ENCODE assay signal across 9 cellular contexts in the genomic region with DNA sequence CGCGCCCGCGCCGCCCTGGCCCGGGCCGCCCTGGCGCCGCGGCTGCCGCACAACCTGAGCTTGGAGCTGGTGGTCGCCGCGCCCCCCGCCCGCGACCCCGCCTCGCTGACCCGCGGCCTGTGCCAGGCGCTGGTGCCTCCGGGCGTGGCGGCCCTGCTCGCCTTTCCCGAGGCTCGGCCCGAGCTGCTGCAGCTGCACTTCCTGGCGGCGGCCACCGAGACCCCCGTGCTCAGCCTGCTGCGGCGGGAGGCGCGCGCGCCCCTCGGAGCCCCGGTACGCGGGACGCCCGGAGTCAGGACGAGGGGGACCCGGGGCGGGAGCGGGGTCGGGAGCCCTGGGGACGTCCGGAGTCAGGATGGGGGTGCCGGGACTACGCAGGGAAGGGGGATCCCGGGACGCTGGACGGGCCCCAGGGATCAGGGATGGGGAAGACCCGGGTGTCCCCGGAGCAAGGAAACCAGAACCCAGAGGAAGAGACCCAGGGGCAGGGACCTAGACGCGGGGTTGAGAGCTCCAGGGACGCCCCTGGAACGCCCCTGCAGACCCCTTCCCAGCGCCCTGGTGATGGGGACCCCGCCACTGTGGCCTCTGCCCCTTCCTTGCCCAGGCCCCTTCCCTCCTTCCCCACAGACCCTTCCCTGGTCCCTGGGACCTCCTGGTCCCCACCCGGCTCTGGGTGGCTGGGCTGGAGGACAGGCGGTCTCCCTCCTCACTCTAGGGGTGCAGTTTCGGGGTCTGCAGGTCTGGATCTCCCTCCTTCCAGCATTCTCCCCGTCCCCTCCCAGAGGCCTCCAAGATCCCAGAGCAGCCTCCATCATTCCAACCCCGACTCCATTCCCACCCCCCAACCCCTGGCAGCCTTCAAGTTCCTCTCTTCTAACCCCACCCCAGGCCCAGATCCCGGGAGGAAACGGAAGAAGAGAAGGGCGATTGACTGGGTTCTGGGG. TPM values are rescaled to one million over a fixed set of nuclear protein-coding genes. Genes with fewer than 3 reads are reported as not detected.
DNase-seq lines count a peak whose midpoint lies in the region; ATAC-seq and TF ChIP-seq lines count a peak whose summit lies in the region.
"Had no signal": no experiment of that assay in that cellular context is flagged by ENCODE, and none has a peak within 500 bp of the region (broad histone marks: within the 10 kb centered on the region; RNA-seq: fewer than 3 reads in every experiment).

No MANE protein-coding gene starts in this region.

- H2BK5ac ChIP-seq in H9 (ENCODE audit: insufficient read length, low read length): no peak overlapping the region

- no peak for ATAC-seq in CD4-positive, alpha-beta T cell (ENCODE audit: poor library complexity)
- ATAC-seq in GM19463 (IDR thresholded peaks at IDR 0.05; ENCODE audit: unreplicated experiment) (no peak), HG03280 (IDR thresholded peaks at IDR 0.05; ENCODE audit: unreplicated experiment) (no peak)

- no peak overlapping the region for H4K8ac ChIP-seq in H9 (replicated peaks; ENCODE audit: insufficient read length, low read depth, low read length)

- peaks cover 6% of the 10 kb centered on the region for H3K36me3 Mint-ChIP-seq in CD4-positive, alpha-beta T cell (ENCODE audit: low read depth)
- H3K36me3 Mint-ChIP-seq in H9 (ENCODE audit: insufficient read depth in 1 of 3, low read depth in 3 of 3) (peaks cover 0 to 3% (median 0%) of the 10 kb centered on the region in 3 experiments; a peak in 3 of 7 replicates), nephron progenitor cell (ENCODE audit: low read depth) (no peaks in the 10 kb centered on the region)

- H4K91ac ChIP-seq in H9 (ENCODE audit: insufficient read length, low read depth, low read length): no peak overlapping the region

- no peak overlapping the region for H2BK20ac ChIP-seq in H9 (ENCODE audit: low read depth, low read length, poor library complexity, severe bottlenecking)

- H3K4me2 ChIP-seq in H9 (ENCODE audit: insufficient read depth, insufficient read length, low read length): peak overlapping the region; percentile 42

- peaks cover 10% of the 10 kb centered on the region for H3K23me2 ChIP-seq in H9 (ENCODE audit: insufficient read length, low read depth, low read length, poor library complexity, severe bottlenecking)

- H2AFZ ChIP-seq in H9 (ENCODE audit: low read length): no peak overlapping the region

- H4K5ac ChIP-seq in H9 (ENCODE audit: insufficient read length, low read depth, low read length): no peak overlapping the region

- H3K4me1 Mint-ChIP-seq in CD4-positive, alpha-beta T cell (ENCODE audit: low read depth): peaks cover 13% of the 10 kb centered on the region
- H3K4me1 Mint-ChIP-seq in H9 (peaks cover 5 to 10% of the 10 kb centered on the region in 2 experiments), nephron progenitor cell (peaks cover 17% of the 10 kb centered on the region)

- POLR2A ChIA-PET in CD4-positive, alpha-beta T cell (lab: Charles Lee): interaction anchor here (0.6 to 1.0 kb wide), 4 partner anchors 19 to 193 kb away, joined by 3 to 4 read pairs (median 3); a partner anchor contains a TSS

- no CpG with 5 or more reads among the region's 73 CpGs for WGBS in H9 (ENCODE audit: extremely low coverage, insufficient read length, low lambda C conversion rate)

- H3K79me2 ChIP-seq in H9 (ENCODE audit: insufficient read depth, low read length): 0 out of 2 replicates have a peak, but pooled peaks cover 2% of the 10 kb centered on the region

- no peaks in the 10 kb centered on the region for H3K9me3 ChIP-seq in CD4-positive, alpha-beta T cell (ENCODE audit: control insufficient read depth, low read length)
- H3K9me3 ChIP-seq in H9 (ENCODE audit: control insufficient read depth, low read depth, low read length): no peaks in the 10 kb centered on the region

- no peak overlapping the region for H3T11ph ChIP-seq in H9 (ENCODE audit: low read length)

- H3K9ac ChIP-seq in H9 (ENCODE audit: extremely low read depth, insufficient read length, low read length): no peak overlapping the region

- no peaks in the 10 kb centered on the region for H3K4me1 ChIP-seq in H9 (ENCODE audit: insufficient read depth, low read length)

- CTCF ChIA-PET in CD4-positive, alpha-beta T cell (lab: Charles Lee): no interaction called here

- no peaks in the 10 kb centered on the region for H3K79me1 ChIP-seq in H9 (ENCODE audit: insufficient read depth, low read depth, low read length, poor library complexity, severe bottlenecking)

- H3K27ac Mint-ChIP-seq in CD4-positive, alpha-beta T cell: no peak overlapping the region
- H3K27ac Mint-ChIP-seq in H9 (no peak overlapping the region), nephron progenitor cell (no peak overlapping the region)

- no peak overlapping the region for H3K23ac ChIP-seq in H9 (ENCODE audit: insufficient read length, low read depth, low read length)

- no peak overlapping the region for H2AK5ac ChIP-seq in H9 (ENCODE audit: insufficient read length, low read length)

- peak overlapping the region; percentile 34 for H3K4me3 Mint-ChIP-seq in CD4-positive, alpha-beta T cell
- peak overlapping the region; percentile 45 to 78 for H3K4me3 Mint-ChIP-seq in H9
- H3K4me3 Mint-ChIP-seq in nephron progenitor cell: peak overlapping the region; percentile 68

- peaks cover 30% of the 10 kb centered on the region for H3K27me3 ChIP-seq in CD4-positive, alpha-beta T cell (ENCODE audit: control insufficient read depth, insufficient read depth, low read length)
- H3K27me3 ChIP-seq in H9 (ENCODE audit: insufficient read depth, low read length): peaks cover 10% of the 10 kb centered on the region

- H3K9me3 Mint-ChIP-seq in CD4-positive, alpha-beta T cell: no peaks in the 10 kb centered on the region
- H3K9me3 Mint-ChIP-seq in H9: no peaks in the 10 kb centered on the region; a peak in 1 of 5 replicates
- H3K9me3 Mint-ChIP-seq in nephron progenitor cell: no peaks in the 10 kb centered on the region

- intact Hi-C loops in CD4-positive, alpha-beta T cell (cut with DNase I, micrococcal nuclease): loop anchor here (1.0 kb wide), 5 partner anchors 19 to 231 kb away; no protein-coding TSS in a partner anchor

- H3K4ac ChIP-seq in H9 (ENCODE audit: low read depth, low read length): no peak overlapping the region

- no peak overlapping the region for H3K56ac ChIP-seq in H9 (ENCODE audit: insufficient read length, low read depth, low read length)

- H3K27ac ChIP-seq in CD4-positive, alpha-beta T cell (ENCODE audit: low read depth, low read length): no peak overlapping the region
- H3K27ac ChIP-seq in H9 (ENCODE audit: insufficient read length, low read depth, low read length): no peak overlapping the region
- H3K27ac ChIP-seq in coronary artery: no peak overlapping the region

- no peak for DNase-seq in CD4-positive, alpha-beta T cell
- DNase-seq in H9: no peak
- no peak for DNase-seq in coronary artery (ENCODE audit: low spot score)
- peak; percentile 61 for DNase-seq in nephron progenitor cell
- no peak for DNase-seq in NK-92 (lab: John Stamatoyannopoulos, UW; ENCODE audit: unreplicated experiment)
- DNase-seq: foreskin melanocyte, GOT3 had no signal

- no peak overlapping the region for H3K18ac ChIP-seq in H9 (ENCODE audit: insufficient read length, low read depth, low read length)

- peak overlapping the region; percentile 65 for H3K4me3 ChIP-seq in coronary artery

- no peak overlapping the region for H2BK12ac ChIP-seq in H9 (ENCODE audit: insufficient read length, low read depth, low read length)

- H3K14ac ChIP-seq in H9 (ENCODE audit: insufficient read depth, low read length): no peak overlapping the region

- no peak for TF ChIP-seq CTCF in CD4-positive, alpha-beta T cell (IDR thresholded peaks at IDR 0.05)
- TF ChIP-seq CTCF in H9 (conservative IDR thresholded peaks at IDR 0.05): no peak
- TF ChIP-seq CTCF in coronary artery (IDR thresholded peaks at IDR 0.05): no peak
- no peak for TF ChIP-seq CTCF in nephron progenitor cell (IDR thresholded peaks at IDR 0.05)

- H4K20me1 ChIP-seq in H9 (ENCODE audit: control insufficient read depth, insufficient read depth, insufficient read length): peaks cover 3% of the 10 kb centered on the region

- no peak overlapping the region for H2BK15ac ChIP-seq in H9 (ENCODE audit: low read depth, low read length)

- H3K27me3 Mint-ChIP-seq in CD4-positive, alpha-beta T cell: peaks cover 31% of the 10 kb centered on the region
- peaks cover 50% of the 10 kb centered on the region for H3K27me3 Mint-ChIP-seq in H9 (ENCODE audit: low read depth)
- peaks cover 59% of the 10 kb centered on the region for H3K27me3 Mint-ChIP-seq in nephron progenitor cell (ENCODE audit: low read depth, poor library complexity)

- H2BK120ac ChIP-seq in H9 (ENCODE audit: low read depth, low read length, poor library complexity, severe bottlenecking): no peak overlapping the region

RNA-seq across cellular contexts. Expression of a gene that starts 0.6 kb away (rescaled TPM):
- under 1 TPM; 0.17 to 0.22 TPM for total RNA-seq in CD4-positive, alpha-beta T cell
- 1.0 and 1.4 TPM in 2 replicates for total RNA-seq in H9 (2021)

RNA-seq across cellular contexts. Expression of a gene that starts 16.7 kb away (rescaled TPM):
- total RNA-seq in CD4-positive, alpha-beta T cell: 10 to 100 TPM; 16.8 to 17.1 TPM
- total RNA-seq in H9 (2021): 94.7 and 101 TPM in 2 replicates

RNA-seq across cellular contexts. Expression of a gene that starts 20.1 kb away (rescaled TPM):
- 100 to 1,000 TPM; 388 to 390 TPM for total RNA-seq in CD4-positive, alpha-beta T cell
- 169 and 171 TPM in 2 replicates for total RNA-seq in H9 (2021)

RNA-seq across cellular contexts. Expression of a gene that starts 20.5 kb away (rescaled TPM):
- total RNA-seq in CD4-positive, alpha-beta T cell: not detected
- not detected in 2 replicates for total RNA-seq in H9 (2021)

RNA-seq across cellular contexts. Expression of a gene that starts 25.5 kb away (rescaled TPM):
- 100 to 1,000 TPM; 307 to 318 TPM for total RNA-seq in CD4-positive, alpha-beta T cell
- total RNA-seq in H9 (2021): 524 and 529 TPM in 2 replicates
